ENCODE assay signal across 9 cellular contexts in the genomic region with DNA sequence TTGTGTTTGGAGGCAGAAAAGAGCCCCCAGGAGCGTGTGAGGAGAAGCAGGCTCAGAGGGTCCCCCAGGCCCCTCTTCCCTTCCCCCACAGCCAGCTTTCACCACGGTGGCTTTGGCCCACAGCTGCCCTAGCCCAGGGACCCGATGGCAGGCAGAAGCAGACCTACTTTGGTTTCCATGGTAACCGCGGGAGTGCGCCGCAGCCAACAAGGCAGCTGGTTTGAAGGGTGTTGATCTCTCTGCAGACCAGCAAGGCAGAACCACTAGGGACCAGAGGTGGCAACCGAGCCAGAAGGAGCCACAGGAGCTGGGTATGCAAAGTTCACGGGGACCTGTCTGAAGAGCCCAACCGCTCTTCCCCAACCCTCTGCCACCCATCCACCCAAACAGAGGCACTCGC.
DNase-seq lines count a peak whose midpoint lies in the region; ATAC-seq, FAIRE-seq and TF ChIP-seq lines count a peak whose summit lies in the region.
"Had no signal": no experiment of that assay in that cellular context is flagged by ENCODE, and none has a peak within 500 bp of the region (broad histone marks: within the 10 kb centered on the region; RNA-seq: fewer than 3 reads in every experiment).

No MANE protein-coding gene starts in this region.

- no peaks in the 10 kb centered on the region for H3K9me3 ChIP-seq in cardiac muscle cell (ENCODE audit: low read depth)
- H3K9me3 ChIP-seq in heart left ventricle = no peaks in the 10 kb centered on the region

- H3K27ac ChIP-seq in cardiac muscle cell (no peak overlapping the region), heart left ventricle (no peak overlapping the region), temporal lobe (ENCODE audit: low read depth, low read length) (peak overlapping the region; percentile 73)
- H3K27ac ChIP-seq: KMS-11 had no signal

- TF ChIP-seq CTCF in cardiac muscle cell (IDR thresholded peaks at IDR 0.05; ENCODE audit: low read depth, low read length) (no peak), heart left ventricle (IDR thresholded peaks at IDR 0.05) (no peak)

- in situ Hi-C loops in ACHN (cut with HindIII; ENCODE audit: low pct_ligation_motif_present, low pct_unique_long_range_greater_than_20kb, low sequenced_read_pairs) = no loop called here

- H3K4me3 ChIP-seq in cardiac muscle cell (no peak overlapping the region), heart left ventricle (no peak overlapping the region)

- TF ChIP-seq POLR2A in heart left ventricle (IDR thresholded peaks at IDR 0.05) (no peak), H54 (IDR thresholded peaks at IDR 0.05; ENCODE audit: low read depth, low read length) (no peak)

- H3K27me3 ChIP-seq in cardiac muscle cell = no peaks in the 10 kb centered on the region
- H3K27me3 ChIP-seq in heart left ventricle = peaks cover 0 to 24% (median 4%) of the 10 kb centered on the region in 9 donors

- WGBS in heart left ventricle, 4 donors = 38 to 45% (median 41%) methylated on average over 10 to 11 of the region's 11 CpGs

- intact Hi-C loops in heart left ventricle (cut with DNase I) = no loop called here

- FAIRE-seq in H54 (lab: Jason Lieb, UNC) = no peak

- H3K4me1 ChIP-seq in cardiac muscle cell (ENCODE audit: low read depth) (no peaks in the 10 kb centered on the region), heart left ventricle (no peaks in the 10 kb centered on the region)

- ATAC-seq in heart left ventricle (no peak), HG02852 (IDR thresholded peaks at IDR 0.05; ENCODE audit: unreplicated experiment) (no peak)

- peak; percentile 27 to 48 for DNase-seq in cardiac muscle cell (ENCODE audit: low read depth in 1 of 2, low spot score in 1 of 2)
- no peak for DNase-seq in heart left ventricle
- peak; percentile 86 for DNase-seq in NCI-H774 (lab: John Stamatoyannopoulos, UW)
- peak; percentile 41 for DNase-seq in globus pallidus (ENCODE audit: low spot score)
- no peak for DNase-seq in H54 (ENCODE audit: insufficient read length, low spot score)
- DNase-seq in ACHN = no peak

- H3K36me3 ChIP-seq in cardiac muscle cell = no peaks in the 10 kb centered on the region
- no peaks in the 10 kb centered on the region for H3K36me3 ChIP-seq in heart left ventricle

Comparison
In these comparisons a context has a peak if more than half of its experiments do, and no peak if none do; other contexts are left out.
1. DNase-seq: peak in cardiac muscle cell (2 of 2), NCI-H774 (single experiment) and globus pallidus (single experiment); none in heart left ventricle (0 of 5), H54 (single experiment) and ACHN (single experiment).